15 cellular contexts compared by ENCODE assay signal in the genomic region with DNA sequence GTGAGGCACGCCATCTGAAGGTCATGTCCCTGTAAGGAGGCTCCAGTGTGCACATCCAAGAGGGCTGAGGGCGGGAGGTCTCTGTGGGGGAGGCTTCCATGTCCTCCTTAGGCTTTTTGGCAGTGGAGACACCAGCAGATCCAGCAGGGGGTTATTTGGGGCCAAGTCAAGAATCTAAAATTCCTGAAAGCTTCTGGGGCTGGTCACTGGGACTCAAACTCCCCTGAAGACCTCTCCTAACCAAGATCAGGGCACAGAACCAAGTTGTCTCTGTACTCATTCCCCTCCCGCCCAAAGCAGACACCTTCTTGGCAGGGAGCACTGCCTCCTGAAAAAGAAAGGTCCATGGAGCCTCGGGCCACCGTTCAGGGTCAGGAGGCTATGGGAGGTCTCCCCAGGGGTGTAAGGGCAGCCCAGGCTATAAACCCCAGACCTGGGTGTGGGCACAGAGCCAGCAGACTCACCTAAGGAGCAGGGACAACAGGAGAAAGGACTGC.
"Had no signal": no experiment of that assay in that cellular context is flagged by ENCODE, and none has a peak within 500 bp of the region (broad histone marks: within the 10 kb centered on the region; RNA-seq: fewer than 3 reads in every experiment).

No MANE protein-coding gene starts in this region.

- H3K27ac ChIP-seq: WERI-Rb-1 had no signal

- H3K4me3 ChIP-seq: hepatocyte, mucosa of descending colon, spleen had no signal

- ATAC-seq: activated CD8-positive, alpha-beta T cell treated with anti-CD3 and anti-CD28 coated beads, Interleukin-2, amount 10 ng/mL, durations not matched to agents 7 days and 5 days; mucosa of descending colon had no signal

- H3K4me2 ChIP-seq: hepatocyte had no signal

- H3K36me3 ChIP-seq: spleen, WERI-Rb-1 had no signal

- H3K9me3 ChIP-seq: mucosa of descending colon, spleen had no signal

- H2AFZ ChIP-seq: hepatocyte had no signal

- DNase-seq: activated CD4-positive, alpha-beta T cell treated with anti-CD3 and anti-CD28 coated beads, Interleukin-2, amount 10 ng/mL, durations not matched to agents 7 days and 5 days; activated CD4-positive, CD25-positive, alpha-beta regulatory T cell treated with anti-CD3 and anti-CD28 coated beads, Interleukin-2, amount 50 U/mL, for 72 hours; activated CD8-positive, alpha-beta T cell treated with anti-CD3 and anti-CD28 coated beads, Interleukin-2, amount 10 ng/mL, durations not matched to agents 7 days and 5 days; activated gamma-delta T cell; effector memory CD4-positive, alpha-beta T cell; foreskin melanocyte; immature natural killer cell; mesendoderm; mucosa of descending colon; naive B cell; spleen; stimulated activated CD4-positive, alpha-beta T cell treated with anti-CD3 and anti-CD28 coated beads, Interleukin-4, amount 100 ng/mL, for 1 hour; stimulated activated naive CD4-positive, alpha-beta T cell; WERI-Rb-1 had no signal
